ENCODE assay signal across 1 cellular context in the genomic region with DNA sequence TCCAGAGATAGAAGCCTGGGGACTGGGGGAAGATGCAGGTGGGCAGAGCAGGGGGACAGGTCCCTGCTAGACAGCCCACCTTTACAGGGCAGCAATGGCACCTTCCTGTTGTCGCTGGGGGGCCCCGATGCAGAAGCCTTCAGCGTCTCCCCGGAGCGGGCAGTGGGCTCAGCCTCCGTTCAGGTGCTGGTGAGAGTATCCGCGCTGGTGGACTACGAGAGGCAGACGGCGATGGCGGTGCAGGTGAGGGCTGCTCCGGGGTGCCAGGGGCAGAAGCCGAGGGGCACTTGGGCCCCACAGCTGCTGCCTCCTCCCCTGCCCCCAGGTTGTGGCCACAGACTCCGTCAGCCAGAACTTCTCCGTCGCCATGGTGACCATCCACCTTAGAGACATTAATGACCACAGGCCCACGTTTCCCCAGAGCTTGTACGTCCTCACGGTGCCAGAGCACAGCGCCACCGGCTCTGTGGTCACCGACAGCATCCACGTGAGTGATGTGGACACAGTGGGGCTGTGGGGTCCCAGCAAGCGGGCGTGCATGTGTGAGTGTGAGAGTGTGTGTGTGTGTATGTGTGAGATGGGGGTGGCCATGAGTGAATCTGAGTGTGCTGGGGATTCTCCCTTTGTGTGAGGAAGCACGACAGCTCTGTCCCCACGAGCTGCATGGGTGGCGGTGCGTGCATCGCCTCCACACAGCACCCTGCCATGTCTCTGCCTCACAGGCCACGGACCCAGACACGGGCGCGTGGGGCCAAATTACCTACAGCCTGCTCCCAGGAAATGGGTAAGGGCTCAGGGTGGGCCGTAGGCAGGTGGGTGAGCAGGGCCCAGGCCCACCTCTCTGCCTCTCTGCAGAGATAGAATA.
TF ChIP-seq lines count a peak whose summit lies in the region.

No MANE protein-coding gene starts in this region.

TF ChIP-seq in HCT116, 20 proteins besides CTCF, POLR2A, EP300 and RAD21 (continued from another document):
- TF ChIP-seq, protein P1, sequence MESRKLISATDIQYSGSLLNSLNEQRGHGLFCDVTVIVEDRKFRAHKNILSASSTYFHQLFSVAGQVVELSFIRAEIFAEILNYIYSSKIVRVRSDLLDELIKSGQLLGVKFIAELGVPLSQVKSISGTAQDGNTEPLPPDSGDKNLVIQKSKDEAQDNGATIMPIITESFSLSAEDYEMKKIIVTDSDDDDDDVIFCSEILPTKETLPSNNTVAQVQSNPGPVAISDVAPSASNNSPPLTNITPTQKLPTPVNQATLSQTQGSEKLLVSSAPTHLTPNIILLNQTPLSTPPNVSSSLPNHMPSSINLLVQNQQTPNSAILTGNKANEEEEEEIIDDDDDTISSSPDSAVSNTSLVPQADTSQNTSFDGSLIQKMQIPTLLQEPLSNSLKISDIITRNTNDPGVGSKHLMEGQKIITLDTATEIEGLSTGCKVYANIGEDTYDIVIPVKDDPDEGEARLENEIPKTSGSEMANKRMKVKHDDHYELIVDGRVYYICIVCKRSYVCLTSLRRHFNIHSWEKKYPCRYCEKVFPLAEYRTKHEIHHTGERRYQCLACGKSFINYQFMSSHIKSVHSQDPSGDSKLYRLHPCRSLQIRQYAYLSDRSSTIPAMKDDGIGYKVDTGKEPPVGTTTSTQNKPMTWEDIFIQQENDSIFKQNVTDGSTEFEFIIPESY (IDR thresholded peaks at IDR 0.05; ENCODE audit: extremely low read depth, insufficient replicate concordance, low read length), result no peak
- no peak for TF ChIP-seq CEBPB (IDR thresholded peaks at IDR 0.05; ENCODE audit: low read depth)
- TF ChIP-seq SIN3A (IDR thresholded peaks at IDR 0.05; ENCODE audit: low read depth), result no peak
- no peak for TF ChIP-seq JUND (IDR thresholded peaks at IDR 0.05)
- TF ChIP-seq FOSL1 (IDR thresholded peaks at IDR 0.05; ENCODE audit: low read depth), result no peak
- no peak for TF ChIP-seq EGR1 (IDR thresholded peaks at IDR 0.05; ENCODE audit: low read depth)
- TF ChIP-seq, protein P2, sequence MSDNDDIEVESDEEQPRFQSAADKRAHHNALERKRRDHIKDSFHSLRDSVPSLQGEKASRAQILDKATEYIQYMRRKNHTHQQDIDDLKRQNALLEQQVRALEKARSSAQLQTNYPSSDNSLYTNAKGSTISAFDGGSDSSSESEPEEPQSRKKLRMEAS (IDR thresholded peaks at IDR 0.05), result no peak
- no peak for TF ChIP-seq ZFX (IDR thresholded peaks at IDR 0.05)
- no peak for TF ChIP-seq EZH2phosphoT487 (IDR thresholded peaks at IDR 0.05; ENCODE audit: borderline replicate concordance)
TF ChIP-seq in HCT116: peak in this region for 0.
